ENCODE assay signal across 1 cellular context in the genomic region with DNA sequence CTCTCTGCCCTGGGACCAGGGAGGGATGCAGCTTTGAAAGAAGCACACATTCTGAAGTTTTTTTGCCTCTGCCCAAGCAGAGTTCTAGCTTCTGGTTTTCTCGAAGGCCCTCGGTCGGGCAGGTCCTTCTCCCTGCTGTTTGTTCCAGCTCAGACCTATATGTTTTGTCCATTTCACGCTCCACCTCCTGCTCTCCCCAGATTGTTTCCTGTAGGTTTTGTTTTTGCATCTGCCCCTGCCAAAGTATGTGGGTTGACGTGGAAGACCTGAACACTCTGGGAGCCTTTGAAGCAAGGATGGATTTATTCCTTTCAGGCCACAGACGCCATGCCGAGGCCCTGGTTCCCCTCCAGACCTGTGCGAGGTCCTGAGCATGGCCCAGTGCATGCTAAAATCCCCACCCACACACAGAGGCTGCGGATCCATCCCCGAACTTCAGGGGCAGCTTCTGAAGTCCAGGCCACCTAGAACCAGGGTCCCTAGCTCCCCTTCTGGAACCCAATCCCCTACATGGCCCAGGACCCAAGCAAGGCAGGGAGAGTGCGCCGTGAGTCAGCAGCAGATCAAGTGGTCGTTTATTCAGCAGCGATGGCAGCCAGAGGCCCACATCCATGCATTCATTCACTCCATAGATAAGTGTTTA.
TF ChIP-seq lines count a peak whose summit lies in the region.

No MANE protein-coding gene starts in this region.

TF ChIP-seq in HepG2, 621 proteins besides CTCF, POLR2A, EP300 and RAD21 (continued from another document):
- TF ChIP-seq GABPA (IDR thresholded peaks at IDR 0.05; ENCODE audit: low read depth, low read length) (peak; percentile 8; the same call in 1 of the 2 replicates), GABPA (CRISPR knock-in tag; IDR thresholded peaks at IDR 0.05; ENCODE audit: low read depth) (no peak)
